In the genomic region with DNA sequence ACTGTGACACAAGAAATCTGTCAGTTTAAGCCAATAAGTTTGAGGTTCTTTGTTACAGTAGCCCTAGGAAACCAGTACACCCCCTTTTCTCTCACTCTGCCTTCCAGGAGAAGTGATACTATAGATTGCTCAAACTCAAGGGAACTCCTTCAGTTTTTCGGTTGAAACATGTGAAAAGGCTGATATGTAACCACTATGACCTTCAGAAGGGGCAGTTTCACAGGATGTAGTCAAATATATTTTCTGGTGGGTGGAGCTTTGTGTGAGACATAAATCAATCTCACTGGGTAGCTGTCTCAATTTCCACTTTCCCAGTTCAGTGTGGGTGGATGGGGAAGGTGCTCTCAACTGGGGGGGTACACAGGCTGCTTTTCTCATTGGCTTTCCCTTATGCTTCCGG, we compare ENCODE assay signal across 14 cellular contexts. TPM values are rescaled to one million over a fixed set of nuclear protein-coding genes. Genes with fewer than 3 reads are reported as not detected.
DNase-seq lines count a peak whose midpoint lies in the region; ATAC-seq and TF ChIP-seq lines count a peak whose summit lies in the region.
"Had no signal": no experiment of that assay in that cellular context is flagged by ENCODE, and none has a peak within 500 bp of the region (broad histone marks: within the 10 kb centered on the region; RNA-seq: fewer than 3 reads in every experiment).

No MANE protein-coding gene starts in this region.

- H3K27ac ChIP-seq in OCI-LY3 (ENCODE audit: low read length) = no peak overlapping the region
- H3K27ac ChIP-seq: C4-2B, VCaP had no signal

- no peak for TF ChIP-seq CTCF in OCI-LY3 (IDR thresholded peaks at IDR 0.05; ENCODE audit: low read depth, low read length)
- TF ChIP-seq CTCF in BE2C (IDR thresholded peaks at IDR 0.05; ENCODE audit: low read depth, low read length) = no peak

- H3K9me3 ChIP-seq in OCI-LY3 (ENCODE audit: insufficient read depth, low read length) (no peaks in the 10 kb centered on the region), BE2C (no peaks in the 10 kb centered on the region; the same call in 1 of the 2 replicates)

- DNase-seq in BE2C (no peak), activated gamma-delta T cell treated with Interleukin-2 at 50 U/mL for 16 hours (no peak), HEK293T (ENCODE audit: extremely low spot score) (no peak), AG08396 (ENCODE audit: low spot score) (no peak)
- DNase-seq: activated T-cell treated with anti-CD3 and anti-CD28 coated beads, Interleukin-2, amount 50 U/mL, for 48 hours; effector memory CD8-positive, alpha-beta T cell; MM.1S; SHP77 had no signal

- peak; percentile 83 for ATAC-seq in GM18511 (IDR thresholded peaks at IDR 0.05; ENCODE audit: unreplicated experiment)
- peak; percentile 86 for ATAC-seq in GM21381 (IDR thresholded peaks at IDR 0.05; ENCODE audit: unreplicated experiment)
- peak; percentile 67 for ATAC-seq in HG03103 (IDR thresholded peaks at IDR 0.05; ENCODE audit: low read depth, unreplicated experiment)
- ATAC-seq: effector memory CD8-positive, alpha-beta T cell had no signal

- H3K4me1 ChIP-seq in OCI-LY3 (ENCODE audit: low read length) (peaks cover 12% of the 10 kb centered on the region), BE2C (peaks cover 3% of the 10 kb centered on the region)

- H3K27me3 ChIP-seq in OCI-LY3 (ENCODE audit: low read depth, low read length) (peaks cover 4% of the 10 kb centered on the region; the same call in 1 of the 2 replicates), BE2C (no peaks in the 10 kb centered on the region)

- H3K4me2 ChIP-seq in OCI-LY3 (ENCODE audit: low read length) = peak overlapping the region; percentile 2; the same call in 1 of the 2 replicates

- POLR2A ChIA-PET in HEK293T (lab: Yijun Ruan, JAX) = no interaction called here

- no peaks in the 10 kb centered on the region for H4K20me1 ChIP-seq in OCI-LY3 (ENCODE audit: insufficient read depth, low read length)

- H3K4me3 ChIP-seq in OCI-LY3 (ENCODE audit: low read length) (no peak overlapping the region), BE2C (ENCODE audit: low read depth, low read length) (no peak overlapping the region)

- H3K79me2 ChIP-seq in OCI-LY3 (ENCODE audit: low read length) = no peaks in the 10 kb centered on the region

- no peak overlapping the region for H2AFZ ChIP-seq in OCI-LY3 (ENCODE audit: low read depth, low read length)

- CTCF ChIA-PET in HEK293T (lab: Yijun Ruan, JAX) = no interaction called here

- no peak overlapping the region for H3K9ac ChIP-seq in OCI-LY3 (ENCODE audit: low read length)

- H3K36me3 ChIP-seq in OCI-LY3 (replicated peaks; ENCODE audit: low read depth, low read length) = no peaks in the 10 kb centered on the region
- H3K36me3 ChIP-seq in BE2C = no peaks in the 10 kb centered on the region

TF ChIP-seq in HEK293T, 16 proteins besides CTCF, POLR2A, EP300 and RAD21:
- no peak for TF ChIP-seq FOXA1 (IDR thresholded peaks at IDR 0.05)
- no peak for TF ChIP-seq L3MBTL2 (conservative IDR thresholded peaks at IDR 0.05)
- no peak for TF ChIP-seq LEF1 (IDR thresholded peaks at IDR 0.05; ENCODE audit: borderline replicate concordance)
- no peak for TF ChIP-seq ZNF384 (IDR thresholded peaks at IDR 0.05)
- no peak for TF ChIP-seq HDGF (IDR thresholded peaks at IDR 0.05; ENCODE audit: borderline replicate concordance)
- no peak for TF ChIP-seq TARDBP (IDR thresholded peaks at IDR 0.05)
- TF ChIP-seq ARNT (IDR thresholded peaks at IDR 0.05) = no peak
- no peak for TF ChIP-seq CTBP1 (IDR thresholded peaks at IDR 0.05; ENCODE audit: borderline replicate concordance)
- no peak for TF ChIP-seq SUZ12 (IDR thresholded peaks at IDR 0.05)
- TF ChIP-seq FOXK2 (IDR thresholded peaks at IDR 0.05) = no peak
- TF ChIP-seq ELF4 (IDR thresholded peaks at IDR 0.05) = no peak
- TF ChIP-seq, protein P1, sequence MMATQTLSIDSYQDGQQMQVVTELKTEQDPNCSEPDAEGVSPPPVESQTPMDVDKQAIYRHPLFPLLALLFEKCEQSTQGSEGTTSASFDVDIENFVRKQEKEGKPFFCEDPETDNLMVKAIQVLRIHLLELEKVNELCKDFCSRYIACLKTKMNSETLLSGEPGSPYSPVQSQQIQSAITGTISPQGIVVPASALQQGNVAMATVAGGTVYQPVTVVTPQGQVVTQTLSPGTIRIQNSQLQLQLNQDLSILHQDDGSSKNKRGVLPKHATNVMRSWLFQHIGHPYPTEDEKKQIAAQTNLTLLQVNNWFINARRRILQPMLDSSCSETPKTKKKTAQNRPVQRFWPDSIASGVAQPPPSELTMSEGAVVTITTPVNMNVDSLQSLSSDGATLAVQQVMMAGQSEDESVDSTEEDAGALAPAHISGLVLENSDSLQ (IDR thresholded peaks at IDR 0.05) = no peak
- no peak for TF ChIP-seq BHLHE40 (IDR thresholded peaks at IDR 0.05; ENCODE audit: borderline replicate concordance)
- TF ChIP-seq SP1 (IDR thresholded peaks at IDR 0.05) = no peak

RNA-seq across cellular contexts. Expression of gene HTR2A, which starts 41.7 kb away (rescaled TPM):
- polyA plus RNA-seq in BE2C (2012; ENCODE audit: insufficient read depth, insufficient read length, low read depth) = not detected

RNA-seq across cellular contexts. Expression of gene ESD, which starts 58.2 kb away (rescaled TPM):
- 101 TPM for polyA plus RNA-seq in BE2C (2012; ENCODE audit: insufficient read depth, insufficient read length, low read depth)
